ENCODE assay signal across 8 cellular contexts in genomic region chr13:102798653-102799543, GRCh38. TPM values are rescaled to one million over a fixed set of nuclear protein-coding genes. Genes with fewer than 3 reads are reported as not detected.
DNase-seq lines count a peak whose midpoint lies in the region; ATAC-seq, FAIRE-seq and TF ChIP-seq lines count a peak whose summit lies in the region.

Gene BIVM, plus strand, starts transcription at chr13:102799119. Its CDS starts 8,149 bp downstream, at chr13:102807268.
Gene POGLUT2, minus strand, starts transcription at chr13:102798976. Its CDS starts 306 bp downstream, at chr13:102798670.

- H3K9me3 ChIP-seq in WERI-Rb-1 (ENCODE audit: severe bottlenecking) (no peaks in the 10 kb centered on the region), iPS-20b (ENCODE audit: insufficient read depth, low read depth, low read length) (no peaks in the 10 kb centered on the region), skeletal muscle satellite cell (replicated peaks; ENCODE audit: low read length) (no peaks in the 10 kb centered on the region)

- FAIRE-seq in bronchial epithelial cell (lab: Jason Lieb, UNC): no peak

- H3K4me2 ChIP-seq in skeletal muscle satellite cell (ENCODE audit: low read length): peak within 1 kb of the TSS; percentile 96

- peak within 1 kb of the TSS; percentile 89 for H3K4me3 ChIP-seq in ACC112 (ENCODE audit: low read depth, low read length)
- H3K4me3 ChIP-seq in WERI-Rb-1 (ENCODE audit: low read depth, low read length): peak within 1 kb of the TSS; percentile 73
- peak within 1 kb of the TSS; percentile 88 for H3K4me3 ChIP-seq in bronchial epithelial cell (ENCODE audit: low read depth, low read length)
- H3K4me3 ChIP-seq in iPS-20b (ENCODE audit: low read length): peak within 1 kb of the TSS; percentile 95
- peak within 1 kb of the TSS; percentile 98 for H3K4me3 ChIP-seq in skeletal muscle satellite cell (ENCODE audit: low read length)

- H3K9ac ChIP-seq in iPS-20b (ENCODE audit: low read depth, low read length) (peak within 1 kb of the TSS; percentile 75; the same call in 1 of the 2 replicates), skeletal muscle satellite cell (ENCODE audit: low read depth, low read length) (peak within 1 kb of the TSS; percentile 92)

- H3K4me1 ChIP-seq in ACC112 (ENCODE audit: control insufficient read depth, insufficient read depth, low read length, unreplicated experiment): peaks cover 11% of the 10 kb centered on the region
- H3K4me1 ChIP-seq in iPS-20b (ENCODE audit: insufficient read depth, low read length): peaks cover 7% of the 10 kb centered on the region; the same call in 1 of the 2 replicates
- peaks cover 21% of the 10 kb centered on the region for H3K4me1 ChIP-seq in skeletal muscle satellite cell (ENCODE audit: control insufficient read depth, insufficient read depth, low read length)

- H3K79me2 ChIP-seq in ACC112 (ENCODE audit: control insufficient read depth, insufficient read depth, low read length, unreplicated experiment): peaks cover 52% of the 10 kb centered on the region

- TF ChIP-seq CTCF in WERI-Rb-1 (IDR thresholded peaks at IDR 0.05; ENCODE audit: low read depth, low read length) (no peak), bronchial epithelial cell (IDR thresholded peaks at IDR 0.05; ENCODE audit: insufficient read depth, low read length, severe bottlenecking) (no peak)

- H3K27me3 ChIP-seq in ACC112 (ENCODE audit: insufficient read depth, low read length) (no peaks in the 10 kb centered on the region), WERI-Rb-1 (ENCODE audit: insufficient read depth, low read depth, severe bottlenecking) (no peaks in the 10 kb centered on the region), bronchial epithelial cell (ENCODE audit: control insufficient read depth, insufficient read depth, low read length) (no peaks in the 10 kb centered on the region), iPS-20b (ENCODE audit: insufficient read depth, low read length) (peaks cover 38% of the 10 kb centered on the region), skeletal muscle satellite cell (ENCODE audit: control insufficient read depth, insufficient read depth, low read length) (no peaks in the 10 kb centered on the region)

- peak; percentile 82 for ATAC-seq in GM18868 (IDR thresholded peaks at IDR 0.05; ENCODE audit: unreplicated experiment)
- ATAC-seq in HG03097 (IDR thresholded peaks at IDR 0.05; ENCODE audit: low FRiP score, unreplicated experiment): peak; percentile 88

- H2AFZ ChIP-seq in ACC112 (ENCODE audit: low read length, unreplicated experiment): peak within 1 kb of the TSS; percentile 76

- no peaks in the 10 kb centered on the region for H3K36me3 ChIP-seq in ACC112 (ENCODE audit: insufficient read depth, low read length)
- peaks cover 36% of the 10 kb centered on the region for H3K36me3 ChIP-seq in WERI-Rb-1
- H3K36me3 ChIP-seq in bronchial epithelial cell (ENCODE audit: control insufficient read depth, insufficient read depth, low read length): no peaks in the 10 kb centered on the region
- no peaks in the 10 kb centered on the region for H3K36me3 ChIP-seq in iPS-20b (ENCODE audit: insufficient read depth, low read depth, low read length)
- no peaks in the 10 kb centered on the region for H3K36me3 ChIP-seq in skeletal muscle satellite cell (ENCODE audit: insufficient read depth, low read length)

- H3K27ac ChIP-seq in ACC112 (ENCODE audit: low read depth, low read length) (peak within 1 kb of the TSS; percentile 21), WERI-Rb-1 (peak within 1 kb of the TSS; percentile 87), iPS-20b (ENCODE audit: low read length) (no peak within 1 kb of the TSS)

- DNase-seq in NCI-H2171 treated with DMSO at 0.1 percent for 48 hours (lab: John Stamatoyannopoulos, UW) (peak; percentile 94), WERI-Rb-1 (peak; percentile 99), bronchial epithelial cell (ENCODE audit: low read depth) (peak; percentile 88)

RNA-seq across cellular contexts. Expression of gene BIVM, which starts in this region (rescaled TPM):
- total RNA-seq in bronchial epithelial cell: 7.9 and 11.1 TPM in 2 replicates
- 25.8 and 27.4 TPM in 2 replicates for total RNA-seq in skeletal muscle satellite cell (2012; rRNA removed)

RNA-seq across cellular contexts. Expression of gene POGLUT2, which starts in this region (rescaled TPM):
- total RNA-seq in bronchial epithelial cell: 4.0 and 6.1 TPM in 2 replicates
- total RNA-seq in skeletal muscle satellite cell (2012; rRNA removed): 15.2 and 16.2 TPM in 2 replicates
